In genomic region chr6:51303313-51303712, GRCh38 we compare ENCODE assay signal across 20 cellular contexts.
"Had no signal": no experiment of that assay in that cellular context is flagged by ENCODE, and none has a peak within 500 bp of the region (broad histone marks: within the 10 kb centered on the region; RNA-seq: fewer than 3 reads in every experiment).

No MANE protein-coding gene starts in this region.

- H3K4me3 ChIP-seq: lower lobe of right lung, spleen, tibial artery had no signal

- H3K27me3 Mint-ChIP-seq: activated CD4-positive, alpha-beta T cell treated with anti-CD3 and anti-CD28 coated beads, Interleukin-2, amount 10 ng/mL, durations not matched to agents 7 days and 5 days; natural killer cell treated with Interleukin-12 subunit alpha and Interleukin-12 subunit beta and Interleukin-15 and Interleukin-18, amount 100 ng/mL, for 72 hours had no signal

- DNase-seq: activated CD4-positive, alpha-beta T cell treated with anti-CD3 and anti-CD28 coated beads, Interleukin-2, amount 10 ng/mL, durations not matched to agents 7 days and 5 days; activated CD8-positive, alpha-beta T cell treated with anti-CD3 and anti-CD28 coated beads, Interleukin-2, amount 10 ng/mL, durations not matched to agents 7 days and 5 days; activated naive CD4-positive, alpha-beta T cell treated with anti-CD3 and anti-CD28 coated beads for 36 hours; activated T-cell treated with anti-CD3 and anti-CD28 coated beads, Interleukin-2, amount 50 U/mL, for 4 hours; anterior cingulate cortex; caudate nucleus; endodermal cell; foreskin fibroblast; lower lobe of right lung; nucleus accumbens; posterior cingulate gyrus; retina; spleen; stimulated activated naive CD4-positive, alpha-beta T cell; T1000; tibial artery had no signal

- H3K27me3 ChIP-seq: spleen, tibial artery had no signal

- ATAC-seq: activated CD4-positive, CD25-positive, alpha-beta regulatory T cell treated with anti-CD3 and anti-CD28 coated beads, Interleukin-2, amount 50 U/mL, for 24 hours; activated CD8-positive, alpha-beta T cell treated with anti-CD3 and anti-CD28 coated beads, Interleukin-2, amount 10 ng/mL, durations not matched to agents 7 days and 5 days; activated T-cell treated with anti-CD3 and anti-CD28 coated beads, Interleukin-2, amount 50 U/mL, for 4 hours; lower lobe of right lung; natural killer cell treated with Interleukin-12 subunit alpha and Interleukin-12 subunit beta and Interleukin-15 and Interleukin-18, amount 100 ng/mL, for 72 hours had no signal

- H3K9me3 Mint-ChIP-seq: activated CD4-positive, alpha-beta T cell treated with anti-CD3 and anti-CD28 coated beads, Interleukin-2, amount 10 ng/mL, durations not matched to agents 7 days and 5 days; brain; endodermal cell had no signal

- H3K4me1 Mint-ChIP-seq: activated CD4-positive, alpha-beta T cell treated with anti-CD3 and anti-CD28 coated beads, Interleukin-2, amount 10 ng/mL, durations not matched to agents 7 days and 5 days; endodermal cell had no signal

- H3K36me3 Mint-ChIP-seq: brain; natural killer cell treated with Interleukin-12 subunit alpha and Interleukin-12 subunit beta and Interleukin-15 and Interleukin-18, amount 100 ng/mL, for 72 hours had no signal

- H3K27ac ChIP-seq: epithelial cell of prostate, lower lobe of right lung, tibial artery had no signal

- H3K9me3 ChIP-seq: lower lobe of right lung, spleen, tibial artery had no signal

- H3K4me1 ChIP-seq: lower lobe of right lung, tibial artery had no signal

- H3K27ac Mint-ChIP-seq: activated CD4-positive, alpha-beta T cell treated with anti-CD3 and anti-CD28 coated beads, Interleukin-2, amount 10 ng/mL, durations not matched to agents 7 days and 5 days; activated CD8-positive, alpha-beta T cell treated with anti-CD3 and anti-CD28 coated beads, Interleukin-2, amount 10 ng/mL, durations not matched to agents 7 days and 5 days; activated naive CD4-positive, alpha-beta T cell treated with anti-CD3 and anti-CD28 coated beads for 36 hours; brain; endodermal cell; natural killer cell treated with Interleukin-12 subunit alpha and Interleukin-12 subunit beta and Interleukin-15 and Interleukin-18, amount 100 ng/mL, for 72 hours had no signal

- H3K36me3 ChIP-seq: lower lobe of right lung, spleen, tibial artery had no signal

- H3K4me3 Mint-ChIP-seq: activated CD4-positive, alpha-beta T cell treated with anti-CD3 and anti-CD28 coated beads, Interleukin-2, amount 10 ng/mL, durations not matched to agents 7 days and 5 days; activated CD8-positive, alpha-beta T cell treated with anti-CD3 and anti-CD28 coated beads, Interleukin-2, amount 10 ng/mL, durations not matched to agents 7 days and 5 days; activated naive CD4-positive, alpha-beta T cell treated with anti-CD3 and anti-CD28 coated beads for 36 hours; activated T-cell treated with anti-CD3 and anti-CD28 coated beads, Interleukin-2, amount 50 U/mL, for 4 hours; brain; endodermal cell; natural killer cell treated with Interleukin-12 subunit alpha and Interleukin-12 subunit beta and Interleukin-15 and Interleukin-18, amount 100 ng/mL, for 72 hours had no signal
